2 cellular contexts compared by ENCODE assay signal in the genomic region with DNA sequence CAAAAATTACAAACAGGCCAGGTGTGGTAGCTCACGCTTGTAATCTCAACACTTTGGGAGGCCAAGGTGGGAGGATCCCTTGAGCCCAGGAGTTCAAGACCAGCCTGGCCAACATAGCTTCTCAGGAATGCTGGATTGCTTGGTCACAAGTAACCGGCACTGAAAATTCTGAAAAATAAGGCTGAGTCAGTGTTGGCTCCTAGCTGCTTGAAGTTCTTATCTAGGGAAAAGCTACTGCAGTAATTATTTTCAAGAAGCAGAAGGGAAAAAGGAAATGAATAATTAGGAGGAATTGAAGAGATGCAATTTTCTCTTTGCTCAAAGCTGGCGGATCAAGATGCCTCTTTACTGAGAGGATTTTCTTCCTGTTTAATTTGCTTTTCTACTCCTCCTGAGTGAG.
TF ChIP-seq lines count a peak whose summit lies in the region.

No MANE protein-coding gene starts in this region.

TF ChIP-seq in K562, 482 proteins besides CTCF, POLR2A, EP300 and RAD21 (continued from another document):
- no peak for TF ChIP-seq ZNF511 (CRISPR knock-in tag; IDR thresholded peaks at IDR 0.05)

TF ChIP-seq in SK-N-SH treated with all-trans-retinoic acid at 6 μM for 48 hours, 23 proteins besides CTCF, POLR2A, EP300 and RAD21 (continued from another document):
- no peak for TF ChIP-seq CREB5 (CRISPR knock-in tag; IDR thresholded peaks at IDR 0.05; ENCODE audit: low read depth)
- TF ChIP-seq, protein P1, sequence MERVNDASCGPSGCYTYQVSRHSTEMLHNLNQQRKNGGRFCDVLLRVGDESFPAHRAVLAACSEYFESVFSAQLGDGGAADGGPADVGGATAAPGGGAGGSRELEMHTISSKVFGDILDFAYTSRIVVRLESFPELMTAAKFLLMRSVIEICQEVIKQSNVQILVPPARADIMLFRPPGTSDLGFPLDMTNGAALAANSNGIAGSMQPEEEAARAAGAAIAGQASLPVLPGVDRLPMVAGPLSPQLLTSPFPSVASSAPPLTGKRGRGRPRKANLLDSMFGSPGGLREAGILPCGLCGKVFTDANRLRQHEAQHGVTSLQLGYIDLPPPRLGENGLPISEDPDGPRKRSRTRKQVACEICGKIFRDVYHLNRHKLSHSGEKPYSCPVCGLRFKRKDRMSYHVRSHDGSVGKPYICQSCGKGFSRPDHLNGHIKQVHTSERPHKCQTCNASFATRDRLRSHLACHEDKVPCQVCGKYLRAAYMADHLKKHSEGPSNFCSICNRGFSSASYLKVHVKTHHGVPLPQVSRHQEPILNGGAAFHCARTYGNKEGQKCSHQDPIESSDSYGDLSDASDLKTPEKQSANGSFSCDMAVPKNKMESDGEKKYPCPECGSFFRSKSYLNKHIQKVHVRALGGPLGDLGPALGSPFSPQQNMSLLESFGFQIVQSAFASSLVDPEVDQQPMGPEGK (CRISPR knock-in tag; IDR thresholded peaks at IDR 0.05; ENCODE audit: borderline replicate concordance): no peak
